ENCODE assay signal across 35 cellular contexts in the genomic region with DNA sequence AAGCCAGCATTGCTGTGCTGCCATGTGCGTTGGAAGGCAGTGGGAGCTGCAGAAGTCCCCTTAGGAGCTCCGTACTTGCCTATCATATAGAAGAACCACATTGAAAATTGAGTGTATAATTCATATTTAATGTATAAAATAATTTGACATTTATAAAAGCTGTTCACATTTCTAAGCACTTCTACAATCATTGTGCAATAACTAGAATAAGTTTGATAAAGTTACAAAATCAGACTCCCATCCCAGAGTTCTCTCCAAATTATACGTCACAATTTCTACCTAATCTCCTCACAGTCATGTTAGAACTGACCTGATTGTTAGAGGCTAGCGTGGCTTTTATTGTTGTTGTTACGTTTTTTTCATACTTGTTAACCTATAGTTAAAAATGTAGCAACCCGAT.
"Had no signal": no experiment of that assay in that cellular context is flagged by ENCODE, and none has a peak within 500 bp of the region (broad histone marks: within the 10 kb centered on the region; RNA-seq: fewer than 3 reads in every experiment).

No MANE protein-coding gene starts in this region.

- H3K9me3 ChIP-seq: MG63 had no signal

- H3K36me3 ChIP-seq: MG63 had no signal

- H3K4me3 ChIP-seq: MG63 had no signal

- DNase-seq: Karpas-422, Kasumi-1, MG63, MM.1S, MV-4-11, NCI-H1048, NCI-H1092, NCI-H1092 treated with DMSO at 0.1 percent for 48 hours, NCI-H1105, NCI-H1105 treated with DMSO at 0.1 percent for 48 hours, NCI-H1417, NCI-H1417 treated with DMSO at 0.1 percent for 48 hours, NCI-H1436, NCI-H1436 treated with DMSO at 0.1 percent for 48 hours, NCI-H146, NCI-H1694, NCI-H1694 treated with DMSO at 0.1 percent for 48 hours, NCI-H187, NCI-H187 treated with DMSO at 0.1 percent for 48 hours, NCI-H1930, NCI-H2029 treated with DMSO at 0.1 percent for 48 hours, NCI-H2081, NCI-H2081 treated with DMSO at 0.1 percent for 48 hours, NCI-H2107, NCI-H2171, NCI-H2171 treated with DMSO at 0.1 percent for 48 hours, NCI-H2227 treated with DMSO at 0.1 percent for 48 hours, NCI-H226, NCI-H345, NCI-H446, NCI-H446 treated with DMSO at 0.1 percent for 48 hours, NCI-H510A, NCI-H510A treated with DMSO at 0.1 percent for 48 hours, NCI-H524, NCI-H524 treated with DMSO at 0.1 percent for 48 hours had no signal

- H3K27me3 ChIP-seq: MG63 had no signal
